7 cellular contexts compared by ENCODE assay signal in the genomic region with DNA sequence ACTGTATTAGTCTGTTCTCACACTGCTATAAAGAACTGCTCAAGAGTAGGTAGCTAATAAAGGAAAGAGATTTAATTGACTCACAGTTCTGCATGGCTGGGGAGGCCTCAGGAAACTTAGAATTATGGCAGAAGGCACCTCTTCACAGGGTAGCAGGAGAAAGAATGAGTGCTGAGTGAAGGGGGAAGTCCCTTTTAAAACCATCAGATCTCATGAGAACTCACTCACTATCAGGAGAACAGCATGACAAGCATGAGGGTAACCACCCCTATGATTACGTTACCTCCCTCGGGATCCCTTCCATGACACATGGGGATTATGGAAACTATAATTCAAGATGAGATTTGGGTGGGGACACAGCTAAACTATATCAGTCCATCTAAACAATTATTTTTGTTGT.
A peak's percentile ranks its signal among the peaks of the same experiment; 100 is the strongest.
DNase-seq lines count a peak whose midpoint lies in the region; ATAC-seq, FAIRE-seq and TF ChIP-seq lines count a peak whose summit lies in the region.
"Not testable (repeated sequence)": the region's sequence is repeated elsewhere in the genome, so short reads cannot be mapped to it uniquely, and the experiment has no call there.

No MANE protein-coding gene starts in this region.

- not testable (repeated sequence) for H3K27ac Mint-ChIP-seq in T-helper 2 cell treated with Interferon-gamma antibody and Interleukin-4, amounts not matched to agents 5 μg/mL and 100 μg/mL, for 36 hours; activated CD8-positive, alpha-beta T cell treated with anti-CD3 and anti-CD28 coated beads for 36 hours; activated naive CD4-positive, alpha-beta T cell treated with anti-CD3 and anti-CD28 coated beads for 36 hours; stimulated activated memory B cell treated with anti-CD40 and anti-IgM and Interleukin-4, amounts not matched to agents 10 μg/mL and 1 μg/mL and 100 μg/mL, for 72 hours
- H3K27ac Mint-ChIP-seq in stimulated activated naive CD8-positive, alpha-beta T cell treated with anti-CD3 and anti-CD28 coated beads, Interleukin-15, Interleukin-2, amounts not matched to agents 100 ng/mL and 50 ng/mL, for 24 hours = peak overlapping the region; percentile 57

- peaks cover 18% of the 10 kb centered on the region for H3K27me3 Mint-ChIP-seq in T-helper 2 cell treated with Interferon-gamma antibody and Interleukin-4, amounts not matched to agents 5 μg/mL and 100 μg/mL, for 36 hours (ENCODE audit: low read depth)
- H3K27me3 Mint-ChIP-seq in activated CD8-positive, alpha-beta T cell treated with anti-CD3 and anti-CD28 coated beads for 36 hours; stimulated activated naive CD8-positive, alpha-beta T cell treated with anti-CD3 and anti-CD28 coated beads, Interleukin-15, Interleukin-2, amounts not matched to agents 100 ng/mL and 50 ng/mL, for 24 hours: not testable (repeated sequence)
- H3K27me3 Mint-ChIP-seq in activated naive CD4-positive, alpha-beta T cell treated with anti-CD3 and anti-CD28 coated beads for 36 hours (ENCODE audit: low read depth) = peaks cover 23% of the 10 kb centered on the region
- H3K27me3 Mint-ChIP-seq in stimulated activated memory B cell treated with anti-CD40 and anti-IgM and Interleukin-4, amounts not matched to agents 10 μg/mL and 1 μg/mL and 100 μg/mL, for 72 hours = peaks cover 10% of the 10 kb centered on the region

- BruUV-seq in GM12878 (replicated peaks; lab: Mats Ljungman, UMichigan) = not testable (repeated sequence)

- H3K27me3 ChIP-seq in GM12878 (replicated peaks in 1 of 2; ENCODE audit: control insufficient read depth in 2 of 2, insufficient read depth in 2 of 2, low read length in 1 of 2) = not testable (repeated sequence)

- ATAC-seq in GM18868 (IDR thresholded peaks at IDR 0.05; ENCODE audit: unreplicated experiment) = peak; percentile 73
- ATAC-seq in activated CD8-positive, alpha-beta T cell treated with anti-CD3 and anti-CD28 coated beads for 36 hours = peak; percentile 71
- ATAC-seq in GM12878 = not testable (repeated sequence)
- peak; percentile 55 for ATAC-seq in stimulated activated memory B cell treated with anti-CD40 and anti-IgM and Interleukin-4, amounts not matched to agents 10 μg/mL and 1 μg/mL and 100 μg/mL, for 72 hours

- H3K79me2 ChIP-seq in GM12878 (ENCODE audit: control insufficient read depth, insufficient read depth, low read length) = not testable (repeated sequence)

- not testable (repeated sequence) for H3K9me3 ChIP-seq in GM12878 (replicated peaks; ENCODE audit: control insufficient read depth, insufficient read depth, low read length)

- SMC1A ChIA-PET in GM12878 (lab: Charles Lee; ENCODE audit: uncharacterized antibody, unreplicated experiment) = interaction anchor here (6.5 kb wide), 2 partner anchors 94 to 261 kb away, joined by 68 to 74 read pairs; a partner anchor contains a TSS

- WGBS in GM12878 (ENCODE audit: insufficient coverage, insufficient replicate concordance, low lambda C conversion rate, missing lambda C conversion rate) = 30% methylated on average over 2 of the region's 2 CpGs

- not testable (repeated sequence) for H4K20me1 ChIP-seq in GM12878 (ENCODE audit: control insufficient read depth, insufficient read depth)

- H3K4me1 ChIP-seq in GM12878 (ENCODE audit: control insufficient read depth, insufficient read depth, low read length) = not testable (repeated sequence)

- not testable (repeated sequence) for H3K4me3 ChIP-seq in GM12878

- TF ChIP-seq EP300 in GM12878 (IDR thresholded peaks at IDR 0.05; ENCODE audit: borderline replicate concordance in 1 of 2, control insufficient read depth in 1 of 2, low read depth in 2 of 2, low read length in 2 of 2) = not testable (repeated sequence)

- not testable (repeated sequence) for TF ChIP-seq CTCF in activated CD8-positive, alpha-beta T cell treated with anti-CD3 and anti-CD28 coated beads for 36 hours (IDR thresholded peaks at IDR 0.05); GM12878 (IDR thresholded peaks at IDR 0.05 in 2 of 3, conservative IDR thresholded peaks at IDR 0.05 in 1 of 3; ENCODE audit: control insufficient read depth in 2 of 3, extremely low read depth in 1 of 3, insufficient read depth in 1 of 3, low read depth in 3 of 3, low read length in 3 of 3)

- not testable (repeated sequence) for TF ChIP-seq POLR2A in GM12878 (IDR thresholded peaks at IDR 0.05; ENCODE audit: low read depth, low read length)

- not testable (repeated sequence) for H3K4me3 Mint-ChIP-seq in T-helper 2 cell treated with Interferon-gamma antibody and Interleukin-4, amounts not matched to agents 5 μg/mL and 100 μg/mL, for 36 hours; activated CD8-positive, alpha-beta T cell treated with anti-CD3 and anti-CD28 coated beads for 36 hours; activated naive CD4-positive, alpha-beta T cell treated with anti-CD3 and anti-CD28 coated beads for 36 hours; stimulated activated memory B cell treated with anti-CD40 and anti-IgM and Interleukin-4, amounts not matched to agents 10 μg/mL and 1 μg/mL and 100 μg/mL, for 72 hours; stimulated activated naive CD8-positive, alpha-beta T cell treated with anti-CD3 and anti-CD28 coated beads, Interleukin-15, Interleukin-2, amounts not matched to agents 100 ng/mL and 50 ng/mL, for 24 hours

- POLR2A ChIA-PET in activated CD8-positive, alpha-beta T cell treated with anti-CD3 and anti-CD28 coated beads for 36 hours (lab: Charles Lee); GM12878 (lab: Charles Lee): not testable (repeated sequence)

- not testable (repeated sequence) for H3K36me3 ChIP-seq in GM12878 (ENCODE audit: control insufficient read depth in 2 of 2, insufficient read depth in 2 of 2, low read length in 1 of 2)

- intact Hi-C loops in activated CD8-positive, alpha-beta T cell treated with anti-CD3 and anti-CD28 coated beads for 36 hours (cut with micrococcal nuclease); activated naive CD4-positive, alpha-beta T cell treated with anti-CD3 and anti-CD28 coated beads for 36 hours (cut with micrococcal nuclease): not testable (repeated sequence)
- intact Hi-C loops in GM12878 (cut with micrococcal nuclease; ENCODE audit: unreplicated experiment) = loop anchor here (2.0 kb wide), 1 partner anchor 69 kb away; no protein-coding TSS in a partner anchor

- in situ Hi-C loops in GM12878 (cut with MboI) = loop anchor here (5.0 kb wide), 1 partner anchor 265 kb away; no protein-coding TSS in a partner anchor

- H3K36me3 Mint-ChIP-seq in T-helper 2 cell treated with Interferon-gamma antibody and Interleukin-4, amounts not matched to agents 5 μg/mL and 100 μg/mL, for 36 hours (ENCODE audit: low read depth); activated CD8-positive, alpha-beta T cell treated with anti-CD3 and anti-CD28 coated beads for 36 hours (ENCODE audit: low read depth); activated naive CD4-positive, alpha-beta T cell treated with anti-CD3 and anti-CD28 coated beads for 36 hours (ENCODE audit: low read depth); stimulated activated memory B cell treated with anti-CD40 and anti-IgM and Interleukin-4, amounts not matched to agents 10 μg/mL and 1 μg/mL and 100 μg/mL, for 72 hours; stimulated activated naive CD8-positive, alpha-beta T cell treated with anti-CD3 and anti-CD28 coated beads, Interleukin-15, Interleukin-2, amounts not matched to agents 100 ng/mL and 50 ng/mL, for 24 hours (ENCODE audit: low read depth): not testable (repeated sequence)

- not testable (repeated sequence) for H3K27ac ChIP-seq in GM12878 (ENCODE audit: control insufficient read depth, insufficient read depth)

- TF ChIP-seq RAD21 in GM12878 (IDR thresholded peaks at IDR 0.05; ENCODE audit: insufficient read depth, low read depth, low read length) = not testable (repeated sequence)

- not testable (repeated sequence) for H2AFZ ChIP-seq in GM12878 (ENCODE audit: control insufficient read depth, low read depth, low read length)

- H3K9ac ChIP-seq in GM12878 (ENCODE audit: control insufficient read depth, insufficient read depth, low read length) = not testable (repeated sequence)

- not testable (repeated sequence) for H3K4me2 ChIP-seq in GM12878 (ENCODE audit: control insufficient read depth, insufficient read depth)

- RAD21 ChIA-PET in GM12878 (lab: Charles Lee; ENCODE audit: unreplicated experiment) = interaction anchor here (6.1 kb wide), 1 partner anchor 261 kb away, joined by 60 read pairs; a partner anchor contains a TSS

- not testable (repeated sequence) for H3K9me3 Mint-ChIP-seq in T-helper 2 cell treated with Interferon-gamma antibody and Interleukin-4, amounts not matched to agents 5 μg/mL and 100 μg/mL, for 36 hours; activated CD8-positive, alpha-beta T cell treated with anti-CD3 and anti-CD28 coated beads for 36 hours; stimulated activated memory B cell treated with anti-CD40 and anti-IgM and Interleukin-4, amounts not matched to agents 10 μg/mL and 1 μg/mL and 100 μg/mL, for 72 hours
- H3K9me3 Mint-ChIP-seq in activated naive CD4-positive, alpha-beta T cell treated with anti-CD3 and anti-CD28 coated beads for 36 hours = peaks cover 11% of the 10 kb centered on the region
- H3K9me3 Mint-ChIP-seq in stimulated activated naive CD8-positive, alpha-beta T cell treated with anti-CD3 and anti-CD28 coated beads, Interleukin-15, Interleukin-2, amounts not matched to agents 100 ng/mL and 50 ng/mL, for 24 hours = peaks cover 19% of the 10 kb centered on the region

- FAIRE-seq in GM12878 (lab: Jason Lieb, UNC) = not testable (repeated sequence)

- peak; percentile 4 for DNase-seq in T-helper 2 cell treated with Interferon-gamma antibody and Interleukin-4, amounts not matched to agents 5 μg/mL and 100 μg/mL, for 36 hours (ENCODE audit: low spot score)
- peak; percentile 20 for DNase-seq in activated CD8-positive, alpha-beta T cell treated with anti-CD3 and anti-CD28 coated beads for 36 hours
- DNase-seq in activated naive CD4-positive, alpha-beta T cell treated with anti-CD3 and anti-CD28 coated beads for 36 hours = peak; percentile 25
- DNase-seq in GM12878 (ENCODE audit: low read depth, low spot score) = not testable (repeated sequence)

- CTCF ChIA-PET in activated CD8-positive, alpha-beta T cell treated with anti-CD3 and anti-CD28 coated beads for 36 hours (lab: Charles Lee) = interaction anchor here (0.9 kb wide), 1 partner anchor 264 kb away, joined by 3 read pairs; no protein-coding TSS in a partner anchor
- CTCF ChIA-PET in activated naive CD4-positive, alpha-beta T cell treated with anti-CD3 and anti-CD28 coated beads for 36 hours (lab: Charles Lee) = interaction anchor here (2.2 kb wide), 1 partner anchor 94 kb away, joined by 7 read pairs; no protein-coding TSS in a partner anchor
- CTCF ChIA-PET in GM12878 (lab: Yijun Ruan, JAX) = interaction anchor here (0.5 to 7.0 kb wide), 4 partner anchors 7 to 264 kb away, joined by 3 to 122 read pairs (median 18); a partner anchor contains a TSS

- not testable (repeated sequence) for H3K4me1 Mint-ChIP-seq in T-helper 2 cell treated with Interferon-gamma antibody and Interleukin-4, amounts not matched to agents 5 μg/mL and 100 μg/mL, for 36 hours (ENCODE audit: low read depth); stimulated activated memory B cell treated with anti-CD40 and anti-IgM and Interleukin-4, amounts not matched to agents 10 μg/mL and 1 μg/mL and 100 μg/mL, for 72 hours
- peaks cover 15% of the 10 kb centered on the region for H3K4me1 Mint-ChIP-seq in activated CD8-positive, alpha-beta T cell treated with anti-CD3 and anti-CD28 coated beads for 36 hours (ENCODE audit: low read depth)
- H3K4me1 Mint-ChIP-seq in activated naive CD4-positive, alpha-beta T cell treated with anti-CD3 and anti-CD28 coated beads for 36 hours (ENCODE audit: low read depth) = peaks cover 11% of the 10 kb centered on the region
- peaks cover 18% of the 10 kb centered on the region for H3K4me1 Mint-ChIP-seq in stimulated activated naive CD8-positive, alpha-beta T cell treated with anti-CD3 and anti-CD28 coated beads, Interleukin-15, Interleukin-2, amounts not matched to agents 100 ng/mL and 50 ng/mL, for 24 hours (ENCODE audit: low read depth)
